ENCODE assay signal across 8 cellular contexts in genomic region chr6:13486679-13487121, GRCh38. TPM values are rescaled to one million over a fixed set of nuclear protein-coding genes. Genes with fewer than 3 reads are reported as not detected.
DNase-seq lines count a peak whose midpoint lies in the region; ATAC-seq and TF ChIP-seq lines count a peak whose summit lies in the region.

No MANE protein-coding gene starts in this region.

- H3K4me3 ChIP-seq in astrocyte of the spinal cord (ENCODE audit: low read depth, low read length) (peak overlapping the region; percentile 60), iPS-15b (ENCODE audit: low read depth, low read length) (peak overlapping the region; percentile 75), skeletal muscle satellite cell (ENCODE audit: low read length) (peak overlapping the region; percentile 91)

- peaks cover 37% of the 10 kb centered on the region for H3K4me1 Mint-ChIP-seq in T-helper 2 cell treated with Interferon-gamma antibody and Interleukin-4, amounts not matched to agents 5 μg/mL and 100 μg/mL, for 36 hours (ENCODE audit: low read depth)

- H3K27me3 ChIP-seq in iPS-15b (ENCODE audit: control insufficient read depth, insufficient read depth, low read length) (peaks cover 56% of the 10 kb centered on the region), skeletal muscle satellite cell (ENCODE audit: control insufficient read depth, insufficient read depth, low read length) (no peaks in the 10 kb centered on the region)

- in situ Hi-C loops in KBM-7 (cut with MboI; ENCODE audit: low pct_unique_long_range_greater_than_20kb, low sequenced_read_pairs) (no loop called here), astrocyte of the spinal cord (cut with HindIII; ENCODE audit: low sequenced_read_pairs) (no loop called here)

- H3K9me3 Mint-ChIP-seq in T-helper 2 cell treated with Interferon-gamma antibody and Interleukin-4, amounts not matched to agents 5 μg/mL and 100 μg/mL, for 36 hours = no peaks in the 10 kb centered on the region

- peaks cover 8% of the 10 kb centered on the region for H3K4me1 ChIP-seq in iPS-15b (ENCODE audit: control insufficient read depth, insufficient read depth, low read length)
- peaks cover 8% of the 10 kb centered on the region for H3K4me1 ChIP-seq in skeletal muscle satellite cell (ENCODE audit: control insufficient read depth, insufficient read depth, low read length)

- H3K4me2 ChIP-seq in skeletal muscle satellite cell (ENCODE audit: low read length) = peak overlapping the region; percentile 92

- peak overlapping the region; percentile 92 for H3K4me3 Mint-ChIP-seq in T-helper 2 cell treated with Interferon-gamma antibody and Interleukin-4, amounts not matched to agents 5 μg/mL and 100 μg/mL, for 36 hours

- no peak for TF ChIP-seq CTCF in astrocyte of the spinal cord (IDR thresholded peaks at IDR 0.05; ENCODE audit: low read depth, low read length)

- peak; percentile 12 for DNase-seq in GF-D8 (lab: John Stamatoyannopoulos, UW)
- DNase-seq in KBM-7 = peak; percentile 66
- peak; percentile 65 for DNase-seq in T-helper 2 cell treated with Interferon-gamma antibody and Interleukin-4, amounts not matched to agents 5 μg/mL and 100 μg/mL, for 36 hours (ENCODE audit: low spot score)
- DNase-seq in astrocyte of the spinal cord (ENCODE audit: low read depth, low spot score) = peak; percentile 67
- no peak for DNase-seq in NCI-H1048 (lab: John Stamatoyannopoulos, UW)

- H3K27ac Mint-ChIP-seq in T-helper 2 cell treated with Interferon-gamma antibody and Interleukin-4, amounts not matched to agents 5 μg/mL and 100 μg/mL, for 36 hours = peak overlapping the region; percentile 84

- peak; percentile 17 for ATAC-seq in GM21825 (IDR thresholded peaks at IDR 0.05; ENCODE audit: unreplicated experiment)

- H3K36me3 Mint-ChIP-seq in T-helper 2 cell treated with Interferon-gamma antibody and Interleukin-4, amounts not matched to agents 5 μg/mL and 100 μg/mL, for 36 hours (ENCODE audit: low read depth) = no peaks in the 10 kb centered on the region

- no peak overlapping the region for H3K9ac ChIP-seq in iPS-15b (ENCODE audit: low read depth, low read length)
- peak overlapping the region; percentile 63 for H3K9ac ChIP-seq in skeletal muscle satellite cell (ENCODE audit: low read depth, low read length)

- H3K36me3 ChIP-seq in iPS-15b (ENCODE audit: control insufficient read depth, insufficient read depth, low read length) (no peaks in the 10 kb centered on the region), skeletal muscle satellite cell (ENCODE audit: insufficient read depth, low read length) (no peaks in the 10 kb centered on the region)

- peaks cover 17% of the 10 kb centered on the region for H3K27me3 Mint-ChIP-seq in T-helper 2 cell treated with Interferon-gamma antibody and Interleukin-4, amounts not matched to agents 5 μg/mL and 100 μg/mL, for 36 hours (ENCODE audit: low read depth)

- no peaks in the 10 kb centered on the region for H3K9me3 ChIP-seq in iPS-15b (ENCODE audit: control insufficient read depth, insufficient read depth, low read length)
- H3K9me3 ChIP-seq in skeletal muscle satellite cell (replicated peaks; ENCODE audit: low read length) = no peaks in the 10 kb centered on the region

RNA-seq across cellular contexts. Expression of gene GFOD1, which starts 0.7 kb away (rescaled TPM):
- 3.5 TPM in 2 replicates for total RNA-seq in skeletal muscle satellite cell (2012; rRNA removed)
